In the genomic region with DNA sequence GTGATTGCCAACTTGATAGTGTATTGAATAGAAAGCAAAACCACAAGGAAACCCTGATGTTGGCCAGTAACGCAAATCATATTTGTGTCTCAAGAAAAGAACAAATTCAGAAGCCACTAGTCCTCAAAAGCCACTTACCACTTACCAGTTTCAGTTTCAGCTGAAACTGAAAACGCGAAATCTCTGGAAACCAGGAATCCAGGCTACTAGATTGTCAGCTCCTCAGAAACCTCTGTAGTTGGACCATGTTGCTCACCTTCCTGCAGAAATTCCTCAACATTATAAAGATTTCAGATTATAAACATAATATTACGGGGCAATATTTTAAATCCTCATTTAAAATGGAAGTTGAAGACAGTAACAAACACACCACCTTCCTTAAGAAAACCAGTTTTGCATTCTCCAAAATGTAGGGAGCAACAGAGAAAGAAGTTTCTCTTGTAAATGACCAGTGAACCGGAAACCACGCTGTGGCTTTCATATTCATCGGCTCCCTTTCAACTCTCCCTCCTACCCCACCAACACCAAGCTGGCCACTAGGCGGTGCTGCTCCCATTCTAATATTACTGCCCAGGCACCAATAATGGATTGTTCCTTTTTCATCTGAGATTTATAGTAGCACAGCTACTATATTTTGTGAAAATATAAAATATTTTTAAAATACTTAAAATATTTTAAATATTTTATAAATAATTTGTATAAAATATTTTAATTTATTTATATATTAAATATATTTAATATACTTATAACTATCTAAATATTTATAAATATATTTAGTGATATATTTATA, we compare ENCODE assay signal across 8 cellular contexts. TPM values are rescaled to one million over a fixed set of nuclear protein-coding genes. Genes with fewer than 3 reads are reported as not detected.
DNase-seq lines count a peak whose midpoint lies in the region; ATAC-seq and TF ChIP-seq lines count a peak whose summit lies in the region.

No MANE protein-coding gene starts in this region.

- H3K27ac ChIP-seq in fibroblast of lung (ENCODE audit: insufficient read depth, low read length): no peak overlapping the region

- H3K27ac Mint-ChIP-seq in activated T-cell treated with anti-CD3 and anti-CD28 coated beads, Interleukin-2, amount 50 U/mL, for 24 hours: peak overlapping the region; percentile 73
- H3K27ac Mint-ChIP-seq in naive B cell: peak overlapping the region in 4 of 6 donors; percentile 38 to 92 (median 66)
- peak overlapping the region; percentile 20 for H3K27ac Mint-ChIP-seq in stimulated activated effector memory CD8-positive, alpha-beta T cell treated with anti-CD3 and anti-CD28 coated beads, Interleukin-12 subunit alpha, Interleukin-12 subunit beta, amount 100 ng/mL, for 72 hours

- DNase-seq in DMS153 treated with DMSO at 0.1 percent for 48 hours (lab: John Stamatoyannopoulos, UW; ENCODE audit: unreplicated experiment) (peak; percentile 12), OCI-M2 (lab: John Stamatoyannopoulos, UW; ENCODE audit: unreplicated experiment) (peak; percentile 45), fibroblast of lung (ENCODE audit: low read depth in 2 of 2) (peak; percentile 70 to 85), naive B cell (peak; percentile 81)
- peak; percentile 86 for DNase-seq in activated T-cell treated with anti-CD3 and anti-CD28 coated beads, Interleukin-2, amount 50 U/mL, for 24 hours
- DNase-seq in stimulated activated effector memory CD8-positive, alpha-beta T cell treated with anti-CD3 and anti-CD28 coated beads, Interleukin-12 subunit alpha, Interleukin-12 subunit beta, amount 100 ng/mL, for 72 hours (ENCODE audit: low spot score in 2 of 2): peak; percentile 73 to 91

- H2AFZ ChIP-seq in fibroblast of lung (ENCODE audit: low read length): peak overlapping the region; percentile 93

- no peaks in the 10 kb centered on the region for H3K36me3 ChIP-seq in fibroblast of lung (ENCODE audit: control insufficient read depth, insufficient read depth, low read length)

- no peaks in the 10 kb centered on the region for H3K79me2 ChIP-seq in fibroblast of lung (ENCODE audit: control insufficient read depth, insufficient read depth, low read length)

- no peaks in the 10 kb centered on the region for H3K9me3 ChIP-seq in fibroblast of lung (ENCODE audit: control insufficient read depth, insufficient read depth, low read depth, low read length)

- H3K4me1 ChIP-seq in fibroblast of lung (ENCODE audit: control insufficient read depth, extremely low read depth, insufficient read depth, low read length): no peaks in the 10 kb centered on the region

- H3K27me3 ChIP-seq in fibroblast of lung (ENCODE audit: control insufficient read depth, insufficient read depth, low read length): no peaks in the 10 kb centered on the region

- H4K20me1 ChIP-seq in fibroblast of lung (ENCODE audit: control insufficient read depth, extremely low read depth, insufficient read depth, low read length): no peaks in the 10 kb centered on the region

- no peak overlapping the region for H3K9ac ChIP-seq in fibroblast of lung (ENCODE audit: insufficient read depth, low read length)

- H3K4me3 ChIP-seq in fibroblast of lung (replicated peaks in 1 of 4; ENCODE audit: control extremely low read depth in 1 of 4, insufficient read depth in 1 of 4, low read depth in 3 of 4, low read length in 4 of 4): peak overlapping the region; percentile 41 to 54 (median 48)

- peaks cover 35% of the 10 kb centered on the region for H3K27me3 Mint-ChIP-seq in activated T-cell treated with anti-CD3 and anti-CD28 coated beads, Interleukin-2, amount 50 U/mL, for 24 hours
- H3K27me3 Mint-ChIP-seq in naive B cell: peaks cover 0 to 17% (median 6%) of the 10 kb centered on the region in 3 donors

- H3K4me3 Mint-ChIP-seq in activated T-cell treated with anti-CD3 and anti-CD28 coated beads, Interleukin-2, amount 50 U/mL, for 24 hours: peak overlapping the region; percentile 33
- peak overlapping the region in 7 of 8 donors; percentile 35 to 77 (median 73) for H3K4me3 Mint-ChIP-seq in naive B cell
- peak overlapping the region; percentile 39 for H3K4me3 Mint-ChIP-seq in stimulated activated effector memory CD8-positive, alpha-beta T cell treated with anti-CD3 and anti-CD28 coated beads, Interleukin-12 subunit alpha, Interleukin-12 subunit beta, amount 100 ng/mL, for 72 hours

- ATAC-seq in GM21576 (IDR thresholded peaks at IDR 0.05; ENCODE audit: unreplicated experiment) (peak; percentile 64), naive B cell (ENCODE audit: low read depth in 2 of 2) (peak; percentile 100)
- ATAC-seq in stimulated activated effector memory CD8-positive, alpha-beta T cell treated with anti-CD3 and anti-CD28 coated beads, Interleukin-12 subunit alpha, Interleukin-12 subunit beta, amount 100 ng/mL, for 72 hours: peak; percentile 80

- TF ChIP-seq RAD21 in Ishikawa (IDR thresholded peaks at IDR 0.05; ENCODE audit: low read depth): peak; percentile 96

- peak; percentile 97 for TF ChIP-seq CTCF in fibroblast of lung (conservative IDR thresholded peaks at IDR 0.05 in 1 of 2, IDR thresholded peaks at IDR 0.05 in 1 of 2; ENCODE audit: low read depth in 1 of 2, low read length in 2 of 2)

- peak overlapping the region; percentile 82 for H3K4me2 ChIP-seq in fibroblast of lung (ENCODE audit: extremely low read depth, insufficient read depth, low read length)

- H3K36me3 Mint-ChIP-seq in activated T-cell treated with anti-CD3 and anti-CD28 coated beads, Interleukin-2, amount 50 U/mL, for 24 hours (ENCODE audit: low read depth): no peaks in the 10 kb centered on the region
- H3K36me3 Mint-ChIP-seq in naive B cell: no peaks in the 10 kb centered on the region
- H3K36me3 Mint-ChIP-seq in stimulated activated effector memory CD8-positive, alpha-beta T cell treated with anti-CD3 and anti-CD28 coated beads, Interleukin-12 subunit alpha, Interleukin-12 subunit beta, amount 100 ng/mL, for 72 hours: no peaks in the 10 kb centered on the region

- peaks cover 49% of the 10 kb centered on the region for H3K4me1 Mint-ChIP-seq in activated T-cell treated with anti-CD3 and anti-CD28 coated beads, Interleukin-2, amount 50 U/mL, for 24 hours (ENCODE audit: low read depth)
- H3K4me1 Mint-ChIP-seq in naive B cell: peaks cover 0 to 6% (median 0%) of the 10 kb centered on the region in 3 donors
- peaks cover 5% of the 10 kb centered on the region for H3K4me1 Mint-ChIP-seq in stimulated activated effector memory CD8-positive, alpha-beta T cell treated with anti-CD3 and anti-CD28 coated beads, Interleukin-12 subunit alpha, Interleukin-12 subunit beta, amount 100 ng/mL, for 72 hours

- no peak for TF ChIP-seq EP300 in Ishikawa (IDR thresholded peaks at IDR 0.05; ENCODE audit: borderline replicate concordance)

- H3K9me3 Mint-ChIP-seq in activated T-cell treated with anti-CD3 and anti-CD28 coated beads, Interleukin-2, amount 50 U/mL, for 24 hours: no peaks in the 10 kb centered on the region
- no peaks in the 10 kb centered on the region for H3K9me3 Mint-ChIP-seq in naive B cell
- no peaks in the 10 kb centered on the region for H3K9me3 Mint-ChIP-seq in stimulated activated effector memory CD8-positive, alpha-beta T cell treated with anti-CD3 and anti-CD28 coated beads, Interleukin-12 subunit alpha, Interleukin-12 subunit beta, amount 100 ng/mL, for 72 hours

TF ChIP-seq in Ishikawa, 13 proteins besides CTCF, POLR2A, EP300 and RAD21:
- TF ChIP-seq ZBTB7A (IDR thresholded peaks at IDR 0.05; ENCODE audit: low read depth): no peak
- TF ChIP-seq, protein P1, sequence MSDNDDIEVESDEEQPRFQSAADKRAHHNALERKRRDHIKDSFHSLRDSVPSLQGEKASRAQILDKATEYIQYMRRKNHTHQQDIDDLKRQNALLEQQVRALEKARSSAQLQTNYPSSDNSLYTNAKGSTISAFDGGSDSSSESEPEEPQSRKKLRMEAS (IDR thresholded peaks at IDR 0.05): 0 out of 2 replicates have a peak, but pooled peaks have one; percentile 27
- no peak for TF ChIP-seq USF1 (IDR thresholded peaks at IDR 0.05)
- no peak for TF ChIP-seq TEAD4 (IDR thresholded peaks at IDR 0.05)
- no peak for TF ChIP-seq NFIC (IDR thresholded peaks at IDR 0.05)

RNA-seq across cellular contexts. Expression of gene TMED7, which starts 8.7 kb away (rescaled TPM):
- 82.2 and 104 TPM in 2 replicates for total RNA-seq in fibroblast of lung
- polyA plus RNA-seq in fibroblast of lung: 109 and 154 TPM in 2 replicates
- 60.9 and 86.3 TPM in 2 replicates for polyA plus RNA-seq in fibroblast of lung (2012)
- polyA minus RNA-seq in fibroblast of lung (ENCODE audit: low replicate concordance): 16.4 and 28.3 TPM in 2 replicates
- 10 to 100 TPM; 15.6 to 43.4 (median 27.8) TPM for polyA plus RNA-seq in naive B cell (ENCODE audit: low read depth in 6 of 6)

RNA-seq across cellular contexts. Expression of gene TICAM2, which starts 32.3 kb away (rescaled TPM):
- total RNA-seq in fibroblast of lung: 4.1 and 8.8 TPM in 2 replicates
- polyA plus RNA-seq in fibroblast of lung (8.1 and 10.3 TPM in 2 replicates), naive B cell (ENCODE audit: low read depth in 6 of 6) (1 to 10 TPM in 3 of 6 donors, under 1 TPM in 2, not detected in 1; 0.89 to 2.3 (median 1.3) TPM)
- 10.1 and 10.4 TPM in 2 replicates for polyA plus RNA-seq in fibroblast of lung (2012)
- polyA minus RNA-seq in fibroblast of lung (ENCODE audit: low replicate concordance): 0.08 and 0.19 TPM in 2 replicates

Comparison
In these comparisons a context has a peak if more than half of its experiments do, and no peak if none do; other contexts are left out.
1. DNase-seq: peak in every context shown above with its lines; median percentile 86 in activated T-cell treated with anti-CD3 and anti-CD28 coated beads, Interleukin-2, amount 50 U/mL, for 24 hours; 82 in stimulated activated effector memory CD8-positive, alpha-beta T cell treated with anti-CD3 and anti-CD28 coated beads, Interleukin-12 subunit alpha, Interleukin-12 subunit beta, amount 100 ng/mL, for 72 hours; 81 in naive B cell; 78 in fibroblast of lung; 45 in OCI-M2; 12 in DMS153 treated with DMSO at 0.1 percent for 48 hours.
2. H3K27ac Mint-ChIP-seq: peak in every context shown above with its lines; median percentile 73 in activated T-cell treated with anti-CD3 and anti-CD28 coated beads, Interleukin-2, amount 50 U/mL, for 24 hours; 66 in naive B cell; 20 in stimulated activated effector memory CD8-positive, alpha-beta T cell treated with anti-CD3 and anti-CD28 coated beads, Interleukin-12 subunit alpha, Interleukin-12 subunit beta, amount 100 ng/mL, for 72 hours.